ENCODE assay signal across 11 cellular contexts in genomic region chr4:80074059-80074458, GRCh38. TPM values are rescaled to one million over a fixed set of nuclear protein-coding genes. Genes with fewer than 3 reads are reported as not detected.
A peak's percentile ranks its signal among the peaks of the same experiment; 100 is the strongest.
DNase-seq lines count a peak whose midpoint lies in the region; ATAC-seq and TF ChIP-seq lines count a peak whose summit lies in the region.
"Had no signal": no experiment of that assay in that cellular context is flagged by ENCODE, and none has a peak within 500 bp of the region (broad histone marks: within the 10 kb centered on the region; RNA-seq: fewer than 3 reads in every experiment).

No MANE protein-coding gene starts in this region.

- peaks cover 4% of the 10 kb centered on the region for H3K36me3 Mint-ChIP-seq in progenitor cell of endocrine pancreas (ENCODE audit: insufficient read depth)
- H3K36me3 Mint-ChIP-seq in glutamatergic neuron (ENCODE audit: unreplicated experiment), result peaks cover 6% of the 10 kb centered on the region

- H3K27ac ChIP-seq in colonic mucosa, result peak overlapping the region; percentile 98

- no peaks in the 10 kb centered on the region for H3K9me2 ChIP-seq in Loucy (replicated peaks; ENCODE audit: low read depth, low read length)

- H3K27me3 Mint-ChIP-seq in progenitor cell of endocrine pancreas (peaks cover 2% of the 10 kb centered on the region), glutamatergic neuron (ENCODE audit: unreplicated experiment) (peaks cover 5% of the 10 kb centered on the region)

- H3K4me1 Mint-ChIP-seq in progenitor cell of endocrine pancreas (ENCODE audit: low read depth), result peaks cover 31% of the 10 kb centered on the region
- peaks cover 8% of the 10 kb centered on the region for H3K4me1 Mint-ChIP-seq in glutamatergic neuron (ENCODE audit: low read depth, unreplicated experiment)

- peak overlapping the region; percentile 89 for H3K4me2 ChIP-seq in Loucy (ENCODE audit: low read depth, low read length, poor library complexity, severe bottlenecking)

- H3K9ac ChIP-seq in Loucy (ENCODE audit: low read depth, low read length, poor library complexity, severe bottlenecking), result peak overlapping the region; percentile 93
- no peak overlapping the region for H3K9ac ChIP-seq in colonic mucosa (ENCODE audit: low read depth in 2 of 2, low read length in 2 of 2)

- intact Hi-C loops in colonic mucosa (cut with DNase I), result no loop called here

- H3K9me3 ChIP-seq in Loucy (ENCODE audit: insufficient read depth, low read depth, low read length), result no peaks in the 10 kb centered on the region
- no peaks in the 10 kb centered on the region for H3K9me3 ChIP-seq in colonic mucosa
- H3K9me3 ChIP-seq: heart right ventricle had no signal

- ATAC-seq in GM19324 (IDR thresholded peaks at IDR 0.05; ENCODE audit: low FRiP score, unreplicated experiment), result no peak

- H3K4me3 Mint-ChIP-seq in progenitor cell of endocrine pancreas (ENCODE audit: low read depth), result peak overlapping the region; percentile 98
- H3K4me3 Mint-ChIP-seq in glutamatergic neuron (ENCODE audit: unreplicated experiment), result no peak overlapping the region

- H2AFZ ChIP-seq in Loucy (ENCODE audit: low read length), result no peak overlapping the region; the same call in 1 of the 2 replicates

- no peaks in the 10 kb centered on the region for H3F3A ChIP-seq in Loucy (ENCODE audit: low read depth)

- no peaks in the 10 kb centered on the region for H3K9me3 Mint-ChIP-seq in progenitor cell of endocrine pancreas (ENCODE audit: low read depth)
- H3K9me3 Mint-ChIP-seq in glutamatergic neuron (ENCODE audit: unreplicated experiment), result peaks cover 10% of the 10 kb centered on the region

- H3K79me2 ChIP-seq in Loucy (ENCODE audit: insufficient read depth, low read length), result peaks cover 61% of the 10 kb centered on the region

- H3K27ac Mint-ChIP-seq in progenitor cell of endocrine pancreas (no peak overlapping the region), glutamatergic neuron (ENCODE audit: unreplicated experiment) (no peak overlapping the region)

- TF ChIP-seq CTCF in Loucy (conservative IDR thresholded peaks at IDR 0.05; ENCODE audit: low read length) (no peak), colonic mucosa (IDR thresholded peaks at IDR 0.05) (no peak), progenitor cell of endocrine pancreas (IDR thresholded peaks at IDR 0.05; ENCODE audit: unreplicated experiment) (no peak), glutamatergic neuron (IDR thresholded peaks at IDR 0.05; ENCODE audit: partially characterized antibody, unreplicated experiment) (no peak)

- H4K20me1 ChIP-seq in Loucy (ENCODE audit: insufficient read depth, low read length, poor library complexity, severe bottlenecking), result peaks cover 13% of the 10 kb centered on the region

- H3K4me3 ChIP-seq in Loucy (ENCODE audit: low read length, poor library complexity, severe bottlenecking), result peak overlapping the region; percentile 78
- no peak overlapping the region for H3K4me3 ChIP-seq in colonic mucosa

- peaks cover 49% of the 10 kb centered on the region for H3K4me1 ChIP-seq in Loucy (ENCODE audit: insufficient read depth, low read length, poor library complexity, severe bottlenecking)
- no peaks in the 10 kb centered on the region for H3K4me1 ChIP-seq in colonic mucosa

- H3K36me3 ChIP-seq in Loucy (ENCODE audit: insufficient read depth, low read length) (peaks cover 2% of the 10 kb centered on the region; the same call in 1 of the 2 replicates), colonic mucosa (no peaks in the 10 kb centered on the region)

- H3K27me3 ChIP-seq in Loucy (ENCODE audit: insufficient read depth, low read length, poor library complexity, severe bottlenecking) (peaks cover 5% of the 10 kb centered on the region), colonic mucosa (no peaks in the 10 kb centered on the region)
- H3K27me3 ChIP-seq: heart right ventricle had no signal

- DNase-seq in CD1c-positive myeloid dendritic cell (ENCODE audit: extremely low spot score) (peak; percentile 45), colonic mucosa (no peak), progenitor cell of endocrine pancreas (ENCODE audit: low spot score, unreplicated experiment) (no peak), glutamatergic neuron (no peak), GF-D8 (lab: John Stamatoyannopoulos, UW) (no peak), D341Med (ENCODE audit: low spot score) (no peak)
- DNase-seq: Calu3, heart right ventricle, SW 1271 had no signal

RNA-seq across cellular contexts. Expression of gene ANTXR2, which starts 1.0 kb away (rescaled TPM):
- 100 to 1,000 TPM in 1 of 2 donors, 10 to 100 TPM in 1; 47.4 to 121 TPM for total RNA-seq in colonic mucosa
- 46.9 and 49.9 TPM in 2 replicates for total RNA-seq in progenitor cell of endocrine pancreas
- total RNA-seq in glutamatergic neuron (ENCODE audit: unreplicated experiment), result 47.8 TPM
